In the genomic region with DNA sequence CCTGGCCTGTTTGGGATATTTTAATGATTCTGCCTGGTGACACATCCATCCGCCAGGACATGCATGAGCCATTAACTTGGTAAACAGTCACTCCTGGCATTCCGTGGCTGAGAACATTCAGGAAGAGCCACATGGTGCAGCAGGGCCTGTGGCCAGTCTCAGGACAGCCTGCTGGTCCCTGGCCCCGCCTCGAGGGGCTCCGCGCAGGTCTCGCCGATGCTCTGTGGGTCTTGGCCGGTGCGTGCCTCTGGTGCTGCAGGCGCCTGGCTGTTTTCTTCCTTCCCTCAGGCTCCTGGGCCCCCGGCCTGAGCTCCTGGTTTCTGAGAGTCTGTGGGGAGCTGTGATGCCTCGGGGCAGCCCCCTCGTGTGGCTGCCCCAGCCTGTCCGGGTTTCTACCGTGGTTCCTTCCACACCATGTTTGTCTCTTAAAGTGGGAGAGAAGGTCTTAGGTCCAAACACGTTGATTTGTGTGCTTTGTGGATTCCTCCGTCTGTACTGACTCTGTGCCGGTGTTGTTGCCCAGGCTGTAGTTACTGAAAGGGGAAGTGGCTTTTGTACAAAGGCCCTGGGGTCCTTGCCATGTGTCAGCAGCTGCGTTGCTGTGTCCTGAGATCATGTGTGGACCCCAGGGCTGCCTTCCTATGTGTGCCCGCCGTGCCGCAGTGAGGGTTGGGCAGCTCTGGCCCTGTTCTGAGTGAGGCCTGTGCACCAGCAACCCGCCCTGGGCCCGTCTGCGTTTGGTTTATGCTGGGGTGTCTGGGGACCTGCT, we compare ENCODE assay signal across 9 cellular contexts. TPM values are rescaled to one million over a fixed set of nuclear protein-coding genes. Genes with fewer than 3 reads are reported as not detected.
DNase-seq lines count a peak whose midpoint lies in the region; ATAC-seq and TF ChIP-seq lines count a peak whose summit lies in the region.
"Had no signal": no experiment of that assay in that cellular context is flagged by ENCODE, and none has a peak within 500 bp of the region (broad histone marks: within the 10 kb centered on the region; RNA-seq: fewer than 3 reads in every experiment).

No MANE protein-coding gene starts in this region.

- no peaks in the 10 kb centered on the region for H3K9me3 Mint-ChIP-seq in activated T-cell treated with anti-CD3 and anti-CD28 coated beads, Interleukin-2, amount 50 U/mL, for 72 hours

- no peaks in the 10 kb centered on the region for H3K27me3 Mint-ChIP-seq in activated T-cell treated with anti-CD3 and anti-CD28 coated beads, Interleukin-2, amount 50 U/mL, for 72 hours (ENCODE audit: low read depth)

- H3K27ac ChIP-seq in SK-N-MC = 0 out of 2 replicates have a peak overlapping the region, but pooled peaks have one; percentile 31
- peak overlapping the region; percentile 44 for H3K27ac ChIP-seq in substantia nigra (ENCODE audit: low read depth, low read length, poor library complexity, severe bottlenecking)

- H3K9me3 ChIP-seq in SK-N-MC (ENCODE audit: low read depth, low read length) = no peaks in the 10 kb centered on the region

- H3K4me1 Mint-ChIP-seq in activated T-cell treated with anti-CD3 and anti-CD28 coated beads, Interleukin-2, amount 50 U/mL, for 72 hours (ENCODE audit: low read depth) = peaks cover 46% of the 10 kb centered on the region

- H3K36me3 Mint-ChIP-seq in activated T-cell treated with anti-CD3 and anti-CD28 coated beads, Interleukin-2, amount 50 U/mL, for 72 hours (ENCODE audit: insufficient read depth in 2 of 2) = peaks cover 1 to 6% of the 10 kb centered on the region in 2 donors

- TF ChIP-seq CTCF in fibroblast of mammary gland (conservative IDR thresholded peaks at IDR 0.05; ENCODE audit: control insufficient read depth, insufficient read depth, low read depth, low read length) = no peak

- H3K4me3 ChIP-seq in SK-N-MC (no peak overlapping the region), fibroblast of mammary gland (ENCODE audit: control insufficient read depth, low read depth, low read length) (no peak overlapping the region)

- H3K27ac Mint-ChIP-seq in activated T-cell treated with anti-CD3 and anti-CD28 coated beads, Interleukin-2, amount 50 U/mL, for 72 hours = peak overlapping the region; percentile 92

- peak overlapping the region; percentile 91 to 92 for H3K4me3 Mint-ChIP-seq in activated T-cell treated with anti-CD3 and anti-CD28 coated beads, Interleukin-2, amount 50 U/mL, for 72 hours

- H3K36me3 ChIP-seq in SK-N-MC (ENCODE audit: insufficient read depth, low read length) = peaks cover 13% of the 10 kb centered on the region; the same call in 1 of the 2 replicates

- no peak for ATAC-seq in activated T-cell treated with anti-CD3 and anti-CD28 coated beads, Interleukin-2, amount 50 U/mL, for 72 hours (replicated peaks in 1 of 2)
- ATAC-seq in GM21717 (IDR thresholded peaks at IDR 0.05; ENCODE audit: unreplicated experiment) = no peak
- ATAC-seq: left colon had no signal

- H3K9ac ChIP-seq in SK-N-MC (ENCODE audit: insufficient read length) = no peak overlapping the region

- no peak for DNase-seq in activated T-cell treated with anti-CD3 and anti-CD28 coated beads, Interleukin-2, amount 50 U/mL, for 72 hours
- DNase-seq in activated T-cell treated with anti-CD3 and anti-CD28 coated beads, Interleukin-2, amount 50 U/mL, for 1 hour = no peak
- DNase-seq in SK-N-MC (ENCODE audit: low read depth, low spot score) (no peak), fibroblast of mammary gland (ENCODE audit: low read depth) (peak; percentile 33), substantia nigra (lab: John Stamatoyannopoulos, UW) (peak in 2 of 49 donors; percentile 36 to 59), NCI-H2227 (lab: John Stamatoyannopoulos, UW; ENCODE audit: unreplicated experiment) (no peak)
- DNase-seq in activated CD4-positive, CD25-positive, alpha-beta regulatory T cell treated with anti-CD3 and anti-CD28 coated beads, Interleukin-2, amount 50 U/mL, for 72 hours = no peak

RNA-seq across cellular contexts. Expression of a gene that starts 6.5 kb away (rescaled TPM):
- total RNA-seq in activated T-cell treated with anti-CD3 and anti-CD28 coated beads, Interleukin-2, amount 50 U/mL, for 72 hours = 100 to 1,000 TPM; 108 to 125 TPM

RNA-seq across cellular contexts. Expression of a gene that starts 8.6 kb away (rescaled TPM):
- total RNA-seq in activated T-cell treated with anti-CD3 and anti-CD28 coated beads, Interleukin-2, amount 50 U/mL, for 72 hours = 10 to 100 TPM; 17.6 to 19.4 TPM

RNA-seq across cellular contexts. Expression of a gene that starts 21.7 kb away (rescaled TPM):
- 1 to 10 TPM; 3.8 to 8.0 TPM for total RNA-seq in activated T-cell treated with anti-CD3 and anti-CD28 coated beads, Interleukin-2, amount 50 U/mL, for 72 hours

RNA-seq across cellular contexts. Expression of a gene that starts 52.6 kb away (rescaled TPM):
- total RNA-seq in activated T-cell treated with anti-CD3 and anti-CD28 coated beads, Interleukin-2, amount 50 U/mL, for 72 hours = 10 to 100 TPM; 64.9 to 69.7 TPM

RNA-seq across cellular contexts. Expression of a gene that starts 58.8 kb away (rescaled TPM):
- total RNA-seq in activated T-cell treated with anti-CD3 and anti-CD28 coated beads, Interleukin-2, amount 50 U/mL, for 72 hours = 10 to 100 TPM; 52.1 to 57.4 TPM
